8 cellular contexts compared by ENCODE assay signal in genomic region chr9:107422189-107422802, GRCh38.
A peak's percentile ranks its signal among the peaks of the same experiment; 100 is the strongest.
DNase-seq lines count a peak whose midpoint lies in the region; ATAC-seq and TF ChIP-seq lines count a peak whose summit lies in the region.

No MANE protein-coding gene starts in this region.

- ATAC-seq in GM19438 (IDR thresholded peaks at IDR 0.05; ENCODE audit: low read depth, unreplicated experiment), result peak; percentile 50

- H3K4me2 ChIP-seq in Loucy (ENCODE audit: low read depth, low read length, poor library complexity, severe bottlenecking), result no peak overlapping the region

- TF ChIP-seq CTCF in BJ (IDR thresholded peaks at IDR 0.05; ENCODE audit: insufficient read depth, low read depth, low read length) (peak; percentile 80), Loucy (conservative IDR thresholded peaks at IDR 0.05; ENCODE audit: low read length) (peak; percentile 64), RWPE1 (conservative IDR thresholded peaks at IDR 0.05; ENCODE audit: low read depth) (peak; percentile 68), lower leg skin (IDR thresholded peaks at IDR 0.05) (peak in 1 of 3 donors; percentile 56)

- no peaks in the 10 kb centered on the region for H3K79me2 ChIP-seq in Loucy (ENCODE audit: insufficient read depth, low read length)

- intact Hi-C loops in lower leg skin (cut with DNase I; ENCODE audit: low total_unique reads), result no loop called here

- WGBS in lower leg skin, 2 donors, result 15 to 19% methylated on average over 7 of the region's 7 CpGs

- no peak overlapping the region for H3K9ac ChIP-seq in Loucy (ENCODE audit: low read depth, low read length, poor library complexity, severe bottlenecking)

- POLR2A ChIA-PET in BJ (lab: Charles Lee) (interaction anchor here (0.6 kb wide), 1 partner anchor 1497 kb away, joined by 3 read pairs; no protein-coding TSS in a partner anchor), RWPE1 (lab: Yijun Ruan, JAX; ENCODE audit: low non-redundant PET) (no interaction called here)

- H3K4me3 ChIP-seq in BJ (ENCODE audit: low read depth, low read length), result no peak overlapping the region
- H3K4me3 ChIP-seq in Loucy (ENCODE audit: low read length, poor library complexity, severe bottlenecking), result no peak overlapping the region
- no peak overlapping the region for H3K4me3 ChIP-seq in lower leg skin (ENCODE audit: low read depth, poor library complexity, severe bottlenecking)

- H3K9me3 ChIP-seq in Loucy (ENCODE audit: insufficient read depth, low read depth, low read length), result no peaks in the 10 kb centered on the region

- H3K27me3 ChIP-seq in BJ (ENCODE audit: control insufficient read depth, insufficient read depth, low read length) (no peaks in the 10 kb centered on the region), Loucy (ENCODE audit: insufficient read depth, low read length, poor library complexity, severe bottlenecking) (no peaks in the 10 kb centered on the region)

- no peaks in the 10 kb centered on the region for H3K36me3 ChIP-seq in BJ (ENCODE audit: control insufficient read depth, insufficient read depth, low read length)
- no peaks in the 10 kb centered on the region for H3K36me3 ChIP-seq in Loucy (ENCODE audit: insufficient read depth, low read length)

- H2AFZ ChIP-seq in Loucy (ENCODE audit: low read length), result 0 out of 2 replicates have a peak overlapping the region, but pooled peaks have one; percentile 43

- CTCF ChIA-PET in BJ (lab: Yijun Ruan, JAX) (interaction anchor here (0.7 to 2.8 kb wide), 24 partner anchors 9 to 1522 kb away, joined by 3 to 16 read pairs (median 4); no protein-coding TSS in a partner anchor), RWPE1 (lab: Yijun Ruan, JAX) (interaction anchor here (0.6 to 1.4 kb wide), 17 partner anchors 8 to 1392 kb away, joined by 3 to 4 read pairs (median 3); no protein-coding TSS in a partner anchor)

- no peak for TF ChIP-seq POLR2A in lower leg skin (IDR thresholded peaks at IDR 0.05)

- no peaks in the 10 kb centered on the region for H3K9me2 ChIP-seq in Loucy (replicated peaks; ENCODE audit: low read depth, low read length)

- H3F3A ChIP-seq in Loucy (ENCODE audit: low read depth), result no peaks in the 10 kb centered on the region

- H4K20me1 ChIP-seq in Loucy (ENCODE audit: insufficient read depth, low read length, poor library complexity, severe bottlenecking), result no peaks in the 10 kb centered on the region

- no peaks in the 10 kb centered on the region for H3K4me1 ChIP-seq in Loucy (ENCODE audit: insufficient read depth, low read length, poor library complexity, severe bottlenecking)

- no peak overlapping the region; the same call in 1 of the 2 replicates for H3K27ac ChIP-seq in RWPE1

- DNase-seq in BJ (ENCODE audit: low read depth) (no peak), RWPE1 (ENCODE audit: low spot score) (peak; percentile 82), dedifferentiated amniotic fluid mesenchymal stem cell (ENCODE audit: extremely low spot score) (peak; percentile 82), lower leg skin (ENCODE audit: low spot score in 2 of 2) (peak; percentile 75 to 95), stromal cell of bone marrow (ENCODE audit: low read depth) (peak; percentile 61)
- no peak for DNase-seq in NK-92 treated with Interleukin-12 subunit alpha and Interleukin-12 subunit beta, amount 100 ng/mL, for 24 hours (lab: John Stamatoyannopoulos, UW)

Comparison
In these comparisons a context has a peak if more than half of its experiments do, and no peak if none do; other contexts are left out.
1. DNase-seq: peak in RWPE1 (single experiment), dedifferentiated amniotic fluid mesenchymal stem cell (single experiment), lower leg skin (2 of 2) and stromal cell of bone marrow (single experiment); none in BJ (single experiment) and NK-92 treated with Interleukin-12 subunit alpha and Interleukin-12 subunit beta, amount 100 ng/mL, for 24 hours (single experiment).